In the genomic region with DNA sequence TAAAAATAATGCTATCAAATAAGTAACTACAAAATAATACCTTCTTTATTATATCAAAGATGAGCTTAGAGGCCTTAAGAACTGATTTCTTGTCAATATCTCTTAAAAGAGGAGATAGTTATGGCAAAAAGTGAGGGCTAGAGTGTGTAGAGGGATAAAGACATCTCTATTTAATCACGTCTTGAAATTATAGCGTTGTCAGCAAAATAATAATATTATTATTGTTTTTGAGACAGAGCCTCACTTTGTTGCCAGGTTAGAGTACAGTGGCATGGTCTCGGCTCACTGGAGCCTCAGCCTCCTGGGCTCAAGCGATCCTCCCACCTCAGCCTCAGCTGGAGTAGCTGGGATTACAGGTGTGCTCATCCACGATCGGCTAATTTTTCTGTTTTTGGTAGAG, we compare ENCODE assay signal across 2 cellular contexts.
A peak's percentile ranks its signal among the peaks of the same experiment; 100 is the strongest.
TF ChIP-seq lines count a peak whose summit lies in the region.

No MANE protein-coding gene starts in this region.

TF ChIP-seq in HepG2, 621 proteins besides CTCF, POLR2A, EP300 and RAD21 (continues in another document):
- TF ChIP-seq MAFK (conservative IDR thresholded peaks at IDR 0.05 in 1 of 2, IDR thresholded peaks at IDR 0.05 in 1 of 2; ENCODE audit: low read length in 2 of 2): peak in 1 of 2 experiments; percentile 50; a peak in 2 of 4 replicates
- TF ChIP-seq PCBP1 (IDR thresholded peaks at IDR 0.05; ENCODE audit: borderline replicate concordance, low read depth, low read length): no peak
- no peak for TF ChIP-seq NPAS2 (CRISPR knock-in tag; IDR thresholded peaks at IDR 0.05; ENCODE audit: borderline replicate concordance)
- TF ChIP-seq, protein P1, sequence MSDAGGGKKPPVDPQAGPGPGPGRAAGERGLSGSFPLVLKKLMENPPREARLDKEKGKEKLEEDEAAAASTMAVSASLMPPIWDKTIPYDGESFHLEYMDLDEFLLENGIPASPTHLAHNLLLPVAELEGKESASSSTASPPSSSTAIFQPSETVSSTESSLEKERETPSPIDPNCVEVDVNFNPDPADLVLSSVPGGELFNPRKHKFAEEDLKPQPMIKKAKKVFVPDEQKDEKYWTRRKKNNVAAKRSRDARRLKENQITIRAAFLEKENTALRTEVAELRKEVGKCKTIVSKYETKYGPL (CRISPR knock-in tag; IDR thresholded peaks at IDR 0.05): no peak
- TF ChIP-seq, protein P2, sequence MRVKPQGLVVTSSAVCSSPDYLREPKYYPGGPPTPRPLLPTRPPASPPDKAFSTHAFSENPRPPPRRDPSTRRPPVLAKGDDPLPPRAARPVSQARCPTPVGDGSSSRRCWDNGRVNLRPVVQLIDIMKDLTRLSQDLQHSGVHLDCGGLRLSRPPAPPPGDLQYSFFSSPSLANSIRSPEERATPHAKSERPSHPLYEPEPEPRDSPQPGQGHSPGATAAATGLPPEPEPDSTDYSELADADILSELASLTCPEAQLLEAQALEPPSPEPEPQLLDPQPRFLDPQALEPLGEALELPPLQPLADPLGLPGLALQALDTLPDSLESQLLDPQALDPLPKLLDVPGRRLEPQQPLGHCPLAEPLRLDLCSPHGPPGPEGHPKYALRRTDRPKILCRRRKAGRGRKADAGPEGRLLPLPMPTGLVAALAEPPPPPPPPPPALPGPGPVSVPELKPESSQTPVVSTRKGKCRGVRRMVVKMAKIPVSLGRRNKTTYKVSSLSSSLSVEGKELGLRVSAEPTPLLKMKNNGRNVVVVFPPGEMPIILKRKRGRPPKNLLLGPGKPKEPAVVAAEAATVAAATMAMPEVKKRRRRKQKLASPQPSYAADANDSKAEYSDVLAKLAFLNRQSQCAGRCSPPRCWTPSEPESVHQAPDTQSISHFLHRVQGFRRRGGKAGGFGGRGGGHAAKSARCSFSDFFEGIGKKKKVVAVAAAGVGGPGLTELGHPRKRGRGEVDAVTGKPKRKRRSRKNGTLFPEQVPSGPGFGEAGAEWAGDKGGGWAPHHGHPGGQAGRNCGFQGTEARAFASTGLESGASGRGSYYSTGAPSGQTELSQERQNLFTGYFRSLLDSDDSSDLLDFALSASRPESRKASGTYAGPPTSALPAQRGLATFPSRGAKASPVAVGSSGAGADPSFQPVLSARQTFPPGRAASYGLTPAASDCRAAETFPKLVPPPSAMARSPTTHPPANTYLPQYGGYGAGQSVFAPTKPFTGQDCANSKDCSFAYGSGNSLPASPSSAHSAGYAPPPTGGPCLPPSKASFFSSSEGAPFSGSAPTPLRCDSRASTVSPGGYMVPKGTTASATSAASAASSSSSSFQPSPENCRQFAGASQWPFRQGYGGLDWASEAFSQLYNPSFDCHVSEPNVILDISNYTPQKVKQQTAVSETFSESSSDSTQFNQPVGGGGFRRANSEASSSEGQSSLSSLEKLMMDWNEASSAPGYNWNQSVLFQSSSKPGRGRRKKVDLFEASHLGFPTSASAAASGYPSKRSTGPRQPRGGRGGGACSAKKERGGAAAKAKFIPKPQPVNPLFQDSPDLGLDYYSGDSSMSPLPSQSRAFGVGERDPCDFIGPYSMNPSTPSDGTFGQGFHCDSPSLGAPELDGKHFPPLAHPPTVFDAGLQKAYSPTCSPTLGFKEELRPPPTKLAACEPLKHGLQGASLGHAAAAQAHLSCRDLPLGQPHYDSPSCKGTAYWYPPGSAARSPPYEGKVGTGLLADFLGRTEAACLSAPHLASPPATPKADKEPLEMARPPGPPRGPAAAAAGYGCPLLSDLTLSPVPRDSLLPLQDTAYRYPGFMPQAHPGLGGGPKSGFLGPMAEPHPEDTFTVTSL (CRISPR knock-in tag; IDR thresholded peaks at IDR 0.05; ENCODE audit: borderline replicate concordance): no peak
- peak; percentile 31; the same call in 1 of the 2 replicates for TF ChIP-seq MAFF (IDR thresholded peaks at IDR 0.05; ENCODE audit: low read depth, low read length)
- TF ChIP-seq, protein P3, sequence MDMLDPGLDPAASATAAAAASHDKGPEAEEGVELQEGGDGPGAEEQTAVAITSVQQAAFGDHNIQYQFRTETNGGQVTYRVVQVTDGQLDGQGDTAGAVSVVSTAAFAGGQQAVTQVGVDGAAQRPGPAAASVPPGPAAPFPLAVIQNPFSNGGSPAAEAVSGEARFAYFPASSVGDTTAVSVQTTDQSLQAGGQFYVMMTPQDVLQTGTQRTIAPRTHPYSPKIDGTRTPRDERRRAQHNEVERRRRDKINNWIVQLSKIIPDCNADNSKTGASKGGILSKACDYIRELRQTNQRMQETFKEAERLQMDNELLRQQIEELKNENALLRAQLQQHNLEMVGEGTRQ (IDR thresholded peaks at IDR 0.05; ENCODE audit: low read depth, low read length): no peak
- TF ChIP-seq, protein P3 (CRISPR knock-in tag; IDR thresholded peaks at IDR 0.05; ENCODE audit: borderline replicate concordance): no peak

TF ChIP-seq in IMR-90, 13 proteins besides CTCF, POLR2A, EP300 and RAD21:
- TF ChIP-seq MXI1 (IDR thresholded peaks at IDR 0.05; ENCODE audit: borderline replicate concordance, low read depth, low read length) (no peak), MAFK (IDR thresholded peaks at IDR 0.05; ENCODE audit: low read depth, low read length) (peak; percentile 84), FOS (IDR thresholded peaks at IDR 0.05; ENCODE audit: low read depth, low read length) (no peak), CHD1 (IDR thresholded peaks at IDR 0.05; ENCODE audit: low read depth, low read length) (no peak)
- TF ChIP-seq, protein P4, sequence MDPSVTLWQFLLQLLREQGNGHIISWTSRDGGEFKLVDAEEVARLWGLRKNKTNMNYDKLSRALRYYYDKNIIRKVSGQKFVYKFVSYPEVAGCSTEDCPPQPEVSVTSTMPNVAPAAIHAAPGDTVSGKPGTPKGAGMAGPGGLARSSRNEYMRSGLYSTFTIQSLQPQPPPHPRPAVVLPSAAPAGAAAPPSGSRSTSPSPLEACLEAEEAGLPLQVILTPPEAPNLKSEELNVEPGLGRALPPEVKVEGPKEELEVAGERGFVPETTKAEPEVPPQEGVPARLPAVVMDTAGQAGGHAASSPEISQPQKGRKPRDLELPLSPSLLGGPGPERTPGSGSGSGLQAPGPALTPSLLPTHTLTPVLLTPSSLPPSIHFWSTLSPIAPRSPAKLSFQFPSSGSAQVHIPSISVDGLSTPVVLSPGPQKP (IDR thresholded peaks at IDR 0.05; ENCODE audit: borderline replicate concordance, low read depth, low read length): no peak
